8 cellular contexts compared by ENCODE assay signal in the genomic region with DNA sequence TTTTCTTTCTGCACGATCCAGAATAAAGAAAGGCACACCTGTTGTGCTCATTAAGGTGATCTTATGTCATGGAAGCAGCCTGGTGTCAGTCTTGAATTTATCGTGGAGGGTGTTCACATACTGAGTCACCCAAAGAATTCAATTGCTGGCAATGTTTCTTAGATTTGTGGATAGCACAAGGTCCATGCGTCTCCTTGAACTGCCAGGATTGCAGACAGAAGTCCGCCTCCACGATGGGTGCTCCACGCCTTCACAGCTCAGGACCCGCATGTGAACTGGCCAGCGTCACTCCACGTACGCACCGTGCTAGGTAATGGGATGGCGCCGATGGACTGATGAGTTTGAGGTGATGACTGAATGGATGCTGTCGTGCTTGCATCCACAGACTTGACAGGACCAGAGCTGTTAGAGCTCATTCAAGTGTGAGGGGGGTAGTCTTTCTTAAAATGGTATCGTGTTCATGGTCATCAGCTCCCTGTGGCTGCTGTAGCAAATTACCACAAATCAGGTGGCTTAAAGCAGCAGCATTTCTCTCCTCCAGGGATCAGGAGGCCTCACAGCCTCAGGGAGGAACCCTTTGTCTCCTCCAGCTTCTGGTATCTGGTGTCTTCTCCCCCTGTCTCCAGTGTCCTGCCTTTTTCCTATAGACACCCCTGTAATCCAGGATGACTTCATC.
DNase-seq lines count a peak whose midpoint lies in the region; ATAC-seq, FAIRE-seq and TF ChIP-seq lines count a peak whose summit lies in the region.
"Had no signal": no experiment of that assay in that cellular context is flagged by ENCODE, and none has a peak within 500 bp of the region (broad histone marks: within the 10 kb centered on the region; RNA-seq: fewer than 3 reads in every experiment).

No MANE protein-coding gene starts in this region.

- no peaks in the 10 kb centered on the region for H3K27me3 Mint-ChIP-seq in activated naive CD8-positive, alpha-beta T cell treated with anti-CD3 and anti-CD28 coated beads for 36 hours
- peaks cover 4 to 9% (median 7%) of the 10 kb centered on the region in 3 donors for H3K27me3 Mint-ChIP-seq in immature natural killer cell (ENCODE audit: low read depth in 3 of 3)

- peak overlapping the region; percentile 9; the same call in 1 of the 2 replicates for H2AFZ ChIP-seq in GM23248
- H2AFZ ChIP-seq in keratinocyte (ENCODE audit: control insufficient read depth, low read length), result no peak overlapping the region

- H3K27ac ChIP-seq in GM23248 (peak overlapping the region; percentile 81), keratinocyte (ENCODE audit: control insufficient read depth, insufficient read depth, low read length) (peak overlapping the region; percentile 15)

- peak; percentile 43 for DNase-seq in GM23248
- no peak for DNase-seq in activated naive CD8-positive, alpha-beta T cell treated with anti-CD3 and anti-CD28 coated beads for 36 hours
- no peak for DNase-seq in keratinocyte (ENCODE audit: low read depth, low spot score)
- no peak for DNase-seq in stimulated activated effector memory CD8-positive, alpha-beta T cell treated with anti-CD3 and anti-CD28 coated beads, Interleukin-12 subunit alpha, Interleukin-12 subunit beta, amount 100 ng/mL, for 72 hours (ENCODE audit: low spot score in 2 of 2)
- DNase-seq in midbrain (lab: John Stamatoyannopoulos, UW), result no peak
- no peak for DNase-seq in iPS-NIHi11 (ENCODE audit: low spot score)
- no peak for DNase-seq in immature natural killer cell

- H3K9me1 ChIP-seq in keratinocyte (ENCODE audit: control insufficient read depth, extremely low read depth, insufficient read depth, low read length), result no peaks in the 10 kb centered on the region

- H3F3A ChIP-seq in GM23248 (ENCODE audit: insufficient read depth), result peaks cover 18% of the 10 kb centered on the region

- no peaks in the 10 kb centered on the region for H3K9me2 ChIP-seq in GM23248 (ENCODE audit: insufficient read depth)

- FAIRE-seq in keratinocyte (lab: Jason Lieb, UNC), result no peak
- FAIRE-seq: endothelial cell of umbilical vein had no signal

- no peak overlapping the region for H3K4me3 ChIP-seq in GM23248
- no peak overlapping the region for H3K4me3 ChIP-seq in keratinocyte (ENCODE audit: control insufficient read depth in 2 of 3, extremely low read depth in 1 of 3, insufficient read depth in 2 of 3, low read depth in 1 of 3, low read length in 3 of 3)

- peaks cover 9% of the 10 kb centered on the region for H3K36me3 Mint-ChIP-seq in activated naive CD8-positive, alpha-beta T cell treated with anti-CD3 and anti-CD28 coated beads for 36 hours
- peaks cover 42% of the 10 kb centered on the region for H3K36me3 Mint-ChIP-seq in stimulated activated effector memory CD8-positive, alpha-beta T cell treated with anti-CD3 and anti-CD28 coated beads, Interleukin-12 subunit alpha, Interleukin-12 subunit beta, amount 100 ng/mL, for 72 hours
- H3K36me3 Mint-ChIP-seq in immature natural killer cell, result peaks cover 0 to 19% (median 10%) of the 10 kb centered on the region in 3 donors

- H3K36me3 ChIP-seq in GM23248 (ENCODE audit: low read depth) (0 out of 2 replicates have a peak, but pooled peaks cover 11% of the 10 kb centered on the region), keratinocyte (ENCODE audit: control insufficient read depth in 2 of 2, extremely low read depth in 1 of 2, insufficient read depth in 2 of 2, low read length in 2 of 2) (peaks cover 17 to 26% of the 10 kb centered on the region in 2 experiments)

- WGBS in GM23248 (ENCODE audit: low coverage in 1 of 2, low lambda C conversion rate in 2 of 2, missing lambda C conversion rate in 2 of 2), 2 experiments, result 78 to 80% methylated on average over 15 of the region's 15 CpGs

- H3K9me3 ChIP-seq in GM23248 (ENCODE audit: low read depth) (no peaks in the 10 kb centered on the region), keratinocyte (ENCODE audit: control insufficient read depth, low read depth, low read length) (no peaks in the 10 kb centered on the region)

- peaks cover 3% of the 10 kb centered on the region for H3K4me1 Mint-ChIP-seq in activated naive CD8-positive, alpha-beta T cell treated with anti-CD3 and anti-CD28 coated beads for 36 hours
- H3K4me1 Mint-ChIP-seq in stimulated activated effector memory CD8-positive, alpha-beta T cell treated with anti-CD3 and anti-CD28 coated beads, Interleukin-12 subunit alpha, Interleukin-12 subunit beta, amount 100 ng/mL, for 72 hours, result peaks cover 45% of the 10 kb centered on the region
- peaks cover 15 to 21% of the 10 kb centered on the region in 2 donors for H3K4me1 Mint-ChIP-seq in immature natural killer cell

- no peak overlapping the region for H3K4me3 Mint-ChIP-seq in activated naive CD8-positive, alpha-beta T cell treated with anti-CD3 and anti-CD28 coated beads for 36 hours
- no peak overlapping the region for H3K4me3 Mint-ChIP-seq in stimulated activated effector memory CD8-positive, alpha-beta T cell treated with anti-CD3 and anti-CD28 coated beads, Interleukin-12 subunit alpha, Interleukin-12 subunit beta, amount 100 ng/mL, for 72 hours
- H3K4me3 Mint-ChIP-seq in immature natural killer cell, result no peak overlapping the region

- no peaks in the 10 kb centered on the region for H3K79me2 ChIP-seq in GM23248 (ENCODE audit: insufficient read depth)
- no peaks in the 10 kb centered on the region for H3K79me2 ChIP-seq in keratinocyte (ENCODE audit: control insufficient read depth, insufficient read depth, low read length)

- H3K9me3 Mint-ChIP-seq in activated naive CD8-positive, alpha-beta T cell treated with anti-CD3 and anti-CD28 coated beads for 36 hours, result no peaks in the 10 kb centered on the region
- no peaks in the 10 kb centered on the region for H3K9me3 Mint-ChIP-seq in stimulated activated effector memory CD8-positive, alpha-beta T cell treated with anti-CD3 and anti-CD28 coated beads, Interleukin-12 subunit alpha, Interleukin-12 subunit beta, amount 100 ng/mL, for 72 hours
- no peaks in the 10 kb centered on the region for H3K9me3 Mint-ChIP-seq in immature natural killer cell

- peak overlapping the region; percentile 51 for H3K9ac ChIP-seq in GM23248
- no peak overlapping the region for H3K9ac ChIP-seq in keratinocyte (ENCODE audit: control insufficient read depth, extremely low read depth, insufficient read depth, low read length)

- TF ChIP-seq CTCF in keratinocyte (optimal IDR thresholded peaks at IDR 0.05 in 1 of 3, IDR thresholded peaks at IDR 0.05 in 1 of 3, conservative IDR thresholded peaks at IDR 0.05 in 1 of 3; ENCODE audit: extremely low read depth in 1 of 3, insufficient read depth in 2 of 3, low read length in 3 of 3), result no peak

- peaks cover 22% of the 10 kb centered on the region for H3K4me1 ChIP-seq in GM23248 (ENCODE audit: insufficient read depth)
- H3K4me1 ChIP-seq in keratinocyte (ENCODE audit: control insufficient read depth, extremely low read depth, insufficient read depth, low read length), result peaks cover 15% of the 10 kb centered on the region

- H3K4me2 ChIP-seq in GM23248 (ENCODE audit: unreplicated experiment) (peak overlapping the region; percentile 51), keratinocyte (ENCODE audit: control insufficient read depth, extremely low read depth, insufficient read depth, low read depth, low read length) (no peak overlapping the region)

- H4K20me1 ChIP-seq in GM23248 (ENCODE audit: insufficient read depth) (no peaks in the 10 kb centered on the region), keratinocyte (ENCODE audit: control insufficient read depth, extremely low read depth, insufficient read depth, low read length) (no peaks in the 10 kb centered on the region)

- no peak for ATAC-seq in stimulated activated effector memory CD8-positive, alpha-beta T cell treated with anti-CD3 and anti-CD28 coated beads, Interleukin-12 subunit alpha, Interleukin-12 subunit beta, amount 100 ng/mL, for 72 hours

- in situ Hi-C loops in GM23248 (cut with MboI), result no loop called here

- dilution Hi-C loops in keratinocyte (cut with MboI; ENCODE audit: extremely low pct_ligation_motif_present, low sequenced_read_pairs), result no loop called here

- H3K27ac Mint-ChIP-seq in activated naive CD8-positive, alpha-beta T cell treated with anti-CD3 and anti-CD28 coated beads for 36 hours, result peak overlapping the region; percentile 32
- H3K27ac Mint-ChIP-seq in stimulated activated effector memory CD8-positive, alpha-beta T cell treated with anti-CD3 and anti-CD28 coated beads, Interleukin-12 subunit alpha, Interleukin-12 subunit beta, amount 100 ng/mL, for 72 hours, result peak overlapping the region; percentile 77
- H3K27ac Mint-ChIP-seq in immature natural killer cell, result peak overlapping the region in 1 of 6 donors; percentile 64

- no peaks in the 10 kb centered on the region for H3K27me3 ChIP-seq in GM23248 (replicated peaks; ENCODE audit: insufficient read depth)
- no peaks in the 10 kb centered on the region for H3K27me3 ChIP-seq in keratinocyte (ENCODE audit: control insufficient read depth, extremely low read depth, insufficient read depth, low read length)
